9 cellular contexts compared by ENCODE assay signal in genomic region chr7:43735802-43736603, GRCh38. TPM values are rescaled to one million over a fixed set of nuclear protein-coding genes. Genes with fewer than 3 reads are reported as not detected.
DNase-seq lines count a peak whose midpoint lies in the region; ATAC-seq and TF ChIP-seq lines count a peak whose summit lies in the region.
"Had no signal": no experiment of that assay in that cellular context is flagged by ENCODE, and none has a peak within 500 bp of the region (broad histone marks: within the 10 kb centered on the region; RNA-seq: fewer than 3 reads in every experiment).

No MANE protein-coding gene starts in this region.

- POLR2A ChIA-PET in HEK293 (lab: Yijun Ruan, JAX), result interaction anchor here (1.0 to 2.1 kb wide), 2 partner anchors 23 to 153 kb away, joined by 3 to 8 read pairs; partner anchors contain the start of genes BLVRA and STK17A
- POLR2A ChIA-PET in CD4-positive, alpha-beta T cell (lab: Charles Lee), result interaction anchor here (0.6 to 1.5 kb wide), 2 partner anchors 95 to 154 kb away, joined by 3 to 4 read pairs; partner anchors contain the start of gene STK17A

- no peak overlapping the region for H2BK120ac ChIP-seq in mesenchymal stem cell (ENCODE audit: low read depth, low read length)

- no peak overlapping the region for H3K23ac ChIP-seq in mesenchymal stem cell (ENCODE audit: low read length in 2 of 2)

- DNase-seq in NCI-H226 (peak; percentile 85), mesenchymal stem cell (peak; percentile 2), HuH-7.5 (ENCODE audit: low spot score) (no peak), NCI-H524 treated with DMSO at 0.1 percent for 48 hours (lab: John Stamatoyannopoulos, UW) (no peak)
- DNase-seq in NK-92 treated with Interleukin-12 subunit alpha and Interleukin-12 subunit beta, amount 100 ng/mL, for 24 hours (lab: John Stamatoyannopoulos, UW), result no peak
- no peak for DNase-seq in CD4-positive, alpha-beta T cell
- DNase-seq: activated effector memory CD4-positive, alpha-beta T cell treated with anti-CD3 and anti-CD28 coated beads, Interleukin-2, amount 50 U/mL, for 16 hours had no signal

- H3K9me3 Mint-ChIP-seq in CD4-positive, alpha-beta T cell, result no peaks in the 10 kb centered on the region

- H3K4ac ChIP-seq in mesenchymal stem cell (ENCODE audit: low read depth in 1 of 2, low read length in 2 of 2), result no peak overlapping the region

- no peak overlapping the region for H4K91ac ChIP-seq in mesenchymal stem cell (ENCODE audit: low read length)

- no peak overlapping the region for H2BK12ac ChIP-seq in mesenchymal stem cell (ENCODE audit: low read length in 2 of 2)

- no peaks in the 10 kb centered on the region for H3K27me3 Mint-ChIP-seq in CD4-positive, alpha-beta T cell

- TF ChIP-seq CTCF in HEK293 (tag by site-specific recombination; IDR thresholded peaks at IDR 0.05), result no peak
- TF ChIP-seq CTCF in CD4-positive, alpha-beta T cell (IDR thresholded peaks at IDR 0.05), result no peak

- H3K27ac Mint-ChIP-seq in CD4-positive, alpha-beta T cell, result no peak overlapping the region

- H3K4me2 ChIP-seq in mesenchymal stem cell (ENCODE audit: low read length, poor library complexity, severe bottlenecking), result no peak overlapping the region

- no peak overlapping the region for H2AFZ ChIP-seq in mesenchymal stem cell (ENCODE audit: low read depth, low read length)

- no peak overlapping the region for H3K18ac ChIP-seq in mesenchymal stem cell (ENCODE audit: low read depth in 1 of 2, low read length in 2 of 2)

- H3K4me3 ChIP-seq in HEK293 (ENCODE audit: low read depth, low read length) (no peak overlapping the region), mesenchymal stem cell (ENCODE audit: insufficient read depth in 1 of 2, low read depth in 1 of 2, low read length in 2 of 2) (no peak overlapping the region)

- H3K9me3 ChIP-seq in HEK293 (ENCODE audit: control insufficient read depth, insufficient read depth, low read depth, low read length) (no peaks in the 10 kb centered on the region), mesenchymal stem cell (ENCODE audit: control insufficient read depth, low read length) (no peaks in the 10 kb centered on the region)
- no peaks in the 10 kb centered on the region for H3K9me3 ChIP-seq in CD4-positive, alpha-beta T cell (ENCODE audit: control insufficient read depth, low read length)

- H3K4me3 Mint-ChIP-seq in CD4-positive, alpha-beta T cell, result no peak overlapping the region

- H3K9ac ChIP-seq in mesenchymal stem cell (ENCODE audit: low read length), result no peak overlapping the region

- H3K27ac ChIP-seq in HEK293 (ENCODE audit: extremely low read depth, low read depth, low read length) (no peak overlapping the region), mesenchymal stem cell (ENCODE audit: low read length, poor library complexity, severe bottlenecking) (no peak overlapping the region)
- H3K27ac ChIP-seq in CD4-positive, alpha-beta T cell (ENCODE audit: low read depth, low read length), result no peak overlapping the region

- no peak overlapping the region for H2BK5ac ChIP-seq in mesenchymal stem cell (ENCODE audit: low read depth, low read length, poor library complexity, severe bottlenecking)

- no peaks in the 10 kb centered on the region for H3K36me3 ChIP-seq in HEK293 (ENCODE audit: control insufficient read depth in 2 of 2, insufficient read depth in 1 of 2, low read length in 2 of 2)
- no peaks in the 10 kb centered on the region for H3K36me3 ChIP-seq in mesenchymal stem cell (ENCODE audit: control insufficient read depth in 1 of 2, insufficient read depth in 2 of 2, low read depth in 1 of 2, low read length in 2 of 2)

- no peak overlapping the region for H4K8ac ChIP-seq in mesenchymal stem cell (ENCODE audit: low read length)

- H3K4me1 ChIP-seq in HEK293 (ENCODE audit: control insufficient read depth, insufficient read depth, low read length), result no peaks in the 10 kb centered on the region
- no peaks in the 10 kb centered on the region for H3K4me1 ChIP-seq in mesenchymal stem cell (ENCODE audit: control insufficient read depth, insufficient read depth, low read depth, low read length)

- peak; percentile 67 for ATAC-seq in GM18858 (IDR thresholded peaks at IDR 0.05; ENCODE audit: unreplicated experiment)
- ATAC-seq in CD4-positive, alpha-beta T cell (ENCODE audit: poor library complexity), result no peak

- H3K36me3 Mint-ChIP-seq in CD4-positive, alpha-beta T cell (ENCODE audit: low read depth), result no peaks in the 10 kb centered on the region

- H3K27me3 ChIP-seq in mesenchymal stem cell (ENCODE audit: control insufficient read depth in 1 of 2, insufficient read depth in 1 of 2, low read length in 2 of 2), result peaks cover 0 to 5% of the 10 kb centered on the region in 2 experiments
- H3K27me3 ChIP-seq in CD4-positive, alpha-beta T cell (ENCODE audit: control insufficient read depth, insufficient read depth, low read length), result no peaks in the 10 kb centered on the region

- no peak overlapping the region for H2AK5ac ChIP-seq in mesenchymal stem cell (ENCODE audit: low read length, severe bottlenecking)

- H2BK15ac ChIP-seq in mesenchymal stem cell (ENCODE audit: low read depth, poor library complexity, severe bottlenecking), result no peak overlapping the region

- WGBS in mesenchymal stem cell, result 83% methylated on average over 2 of the region's 2 CpGs

- no peaks in the 10 kb centered on the region for H3K4me1 Mint-ChIP-seq in CD4-positive, alpha-beta T cell (ENCODE audit: low read depth)

- intact Hi-C loops in CD4-positive, alpha-beta T cell (cut with DNase I, micrococcal nuclease), result no loop called here

- no peak overlapping the region for H3K14ac ChIP-seq in mesenchymal stem cell (ENCODE audit: low read length in 2 of 2)

- no peaks in the 10 kb centered on the region for H3K79me1 ChIP-seq in mesenchymal stem cell (replicated peaks; ENCODE audit: low read length, poor library complexity, severe bottlenecking)

- CTCF ChIA-PET in HEK293 (lab: Yijun Ruan, JAX), result interaction anchor here (0.5 to 1.8 kb wide), 7 partner anchors 9 to 612 kb away, joined by 3 to 8 read pairs (median 3); partner anchors contain the start of gene STK17A
- CTCF ChIA-PET in CD4-positive, alpha-beta T cell (lab: Charles Lee), result interaction anchor here (1.1 to 1.2 kb wide), 2 partner anchors 103 to 153 kb away, joined by 3 to 4 read pairs; partner anchors contain the start of gene STK17A

TF ChIP-seq in HEK293, 187 proteins besides CTCF, POLR2A, EP300 and RAD21 (continues in another document):
- TF ChIP-seq HOXA7 (CRISPR knock-in tag; IDR thresholded peaks at IDR 0.05; ENCODE audit: borderline replicate concordance), result no peak
- TF ChIP-seq BCL11A (tag by site-specific recombination; IDR thresholded peaks at IDR 0.05; ENCODE audit: low read depth), result no peak
- TF ChIP-seq ZBTB26 (tag by site-specific recombination; optimal IDR thresholded peaks at IDR 0.05), result no peak
- peak; percentile 82 for TF ChIP-seq SCRT2 (tag by site-specific recombination; IDR thresholded peaks at IDR 0.05)
- TF ChIP-seq, protein P1, sequence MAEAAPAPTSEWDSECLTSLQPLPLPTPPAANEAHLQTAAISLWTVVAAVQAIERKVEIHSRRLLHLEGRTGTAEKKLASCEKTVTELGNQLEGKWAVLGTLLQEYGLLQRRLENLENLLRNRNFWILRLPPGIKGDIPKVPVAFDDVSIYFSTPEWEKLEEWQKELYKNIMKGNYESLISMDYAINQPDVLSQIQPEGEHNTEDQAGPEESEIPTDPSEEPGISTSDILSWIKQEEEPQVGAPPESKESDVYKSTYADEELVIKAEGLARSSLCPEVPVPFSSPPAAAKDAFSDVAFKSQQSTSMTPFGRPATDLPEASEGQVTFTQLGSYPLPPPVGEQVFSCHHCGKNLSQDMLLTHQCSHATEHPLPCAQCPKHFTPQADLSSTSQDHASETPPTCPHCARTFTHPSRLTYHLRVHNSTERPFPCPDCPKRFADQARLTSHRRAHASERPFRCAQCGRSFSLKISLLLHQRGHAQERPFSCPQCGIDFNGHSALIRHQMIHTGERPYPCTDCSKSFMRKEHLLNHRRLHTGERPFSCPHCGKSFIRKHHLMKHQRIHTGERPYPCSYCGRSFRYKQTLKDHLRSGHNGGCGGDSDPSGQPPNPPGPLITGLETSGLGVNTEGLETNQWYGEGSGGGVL (tag by site-specific recombination; IDR thresholded peaks at IDR 0.05), result 0 out of 2 replicates have a peak, but pooled peaks have one; percentile 28
- TF ChIP-seq ZBTB17 (tag by site-specific recombination; IDR thresholded peaks at IDR 0.05), result 0 out of 2 replicates have a peak, but pooled peaks have one; percentile 21
- TF ChIP-seq REPIN1 (tag by site-specific recombination; IDR thresholded peaks at IDR 0.05; ENCODE audit: low read depth), result no peak
- no peak for TF ChIP-seq EGR2 (tag by site-specific recombination; IDR thresholded peaks at IDR 0.05; ENCODE audit: low read depth)
- no peak for TF ChIP-seq ZBTB8A (tag by site-specific recombination; IDR thresholded peaks at IDR 0.05)
- TF ChIP-seq ZNF558 (tag by site-specific recombination; IDR thresholded peaks at IDR 0.05), result no peak
- TF ChIP-seq ATF2 (tag by site-specific recombination; IDR thresholded peaks at IDR 0.05; ENCODE audit: low read depth), result peak; percentile 56
- peak; percentile 13; the same call in 1 of the 2 replicates for TF ChIP-seq ZNF335 (tag by site-specific recombination; conservative IDR thresholded peaks at IDR 0.05)

RNA-seq across cellular contexts. Expression of gene COA1, which starts 6.7 kb away (rescaled TPM):
- 53.6 TPM for polyA plus RNA-seq in mesenchymal stem cell (2013, experiment 1 of 2)
- polyA plus RNA-seq in mesenchymal stem cell (2013, experiment 2 of 2), result 55.1 TPM
- 10 to 100 TPM; 78.9 to 80.7 TPM for total RNA-seq in CD4-positive, alpha-beta T cell

RNA-seq across cellular contexts. Expression of gene BLVRA, which starts 22.5 kb away (rescaled TPM):
- polyA plus RNA-seq in mesenchymal stem cell (2013, experiment 1 of 2), result 66.7 TPM
- polyA plus RNA-seq in mesenchymal stem cell (2013, experiment 2 of 2), result 67.2 TPM
- 10 to 100 TPM; 15.7 TPM for total RNA-seq in CD4-positive, alpha-beta T cell

Comparison
In these comparisons a context has a peak if more than half of its experiments do, and no peak if none do; other contexts are left out.
1. DNase-seq: peak in NCI-H226 (single experiment) and mesenchymal stem cell (single experiment); none in HuH-7.5 (single experiment), NK-92 treated with Interleukin-12 subunit alpha and Interleukin-12 subunit beta, amount 100 ng/mL, for 24 hours (single experiment), NCI-H524 treated with DMSO at 0.1 percent for 48 hours (single experiment) and CD4-positive, alpha-beta T cell (0 of 10).